Comparison of ENCODE assay signal across 9 cellular contexts in genomic region chr17:8922451-8922850, GRCh38. TPM values are rescaled to one million over a fixed set of nuclear protein-coding genes. Genes with fewer than 3 reads are reported as not detected.
A peak's percentile ranks its signal among the peaks of the same experiment; 100 is the strongest.
DNase-seq lines count a peak whose midpoint lies in the region; ATAC-seq and TF ChIP-seq lines count a peak whose summit lies in the region.
"Had no signal": no experiment of that assay in that cellular context is flagged by ENCODE, and none has a peak within 500 bp of the region (broad histone marks: within the 10 kb centered on the region; RNA-seq: fewer than 3 reads in every experiment).

No MANE protein-coding gene starts in this region.

- DNase-seq in A172 (ENCODE audit: low spot score) (peak; percentile 90), HS-5 (ENCODE audit: low read depth) (peak; percentile 98), amniotic stem cell (lab: John Stamatoyannopoulos, UW) (peak; percentile 20), left lung (no peak), endodermal cell (no peak), iPS-NIHi7 (ENCODE audit: extremely low spot score) (no peak)
- DNase-seq in central memory CD4-positive, alpha-beta T cell = no peak
- DNase-seq: DND-41 had no signal

- intact Hi-C loops in left lung (cut with DNase I) = no loop called here

- H3K27ac ChIP-seq in left lung (peak overlapping the region; percentile 75 to 94), endodermal cell (ENCODE audit: low read depth, low read length) (no peak overlapping the region)

- peaks cover 9% of the 10 kb centered on the region for H3K27me3 Mint-ChIP-seq in endodermal cell (ENCODE audit: insufficient read depth)

- H3K9me3 ChIP-seq in left lung (peaks cover 0 to 13% of the 10 kb centered on the region in 2 donors), endodermal cell (ENCODE audit: control insufficient read depth, low read length) (peaks cover 19% of the 10 kb centered on the region)

- H3K27ac Mint-ChIP-seq in endodermal cell = no peak overlapping the region

- H3K9ac ChIP-seq in endodermal cell (ENCODE audit: extremely low read depth, low read length, poor library complexity, severe bottlenecking) = no peak overlapping the region

- H3K36me3 ChIP-seq in left lung (no peaks in the 10 kb centered on the region), endodermal cell (ENCODE audit: control insufficient read depth, insufficient read depth, low read length) (no peaks in the 10 kb centered on the region)

- no peak overlapping the region for H3K4me3 Mint-ChIP-seq in endodermal cell

- TF ChIP-seq CTCF in left lung (IDR thresholded peaks at IDR 0.05) = no peak
- no peak for TF ChIP-seq CTCF in endodermal cell (conservative IDR thresholded peaks at IDR 0.05)

- H3K27me3 ChIP-seq in left lung = peaks cover 0 to 10% of the 10 kb centered on the region in 2 donors
- no peaks in the 10 kb centered on the region for H3K27me3 ChIP-seq in endodermal cell (ENCODE audit: control insufficient read depth, insufficient read depth, low read length, poor library complexity, severe bottlenecking)

- WGBS in endodermal cell (ENCODE audit: insufficient coverage in 1 of 2, insufficient read length in 1 of 2), 2 experiments = 90 to 91% methylated on average over 5 to 6 of the region's 6 CpGs

- H3K4me3 ChIP-seq in left lung (no peak overlapping the region), endodermal cell (ENCODE audit: low read length) (no peak overlapping the region)

- peak; percentile 78 for ATAC-seq in left lung
- no peak for ATAC-seq in GM19455 (IDR thresholded peaks at IDR 0.05; ENCODE audit: unreplicated experiment)

- peaks cover 26% of the 10 kb centered on the region for H3K9me3 Mint-ChIP-seq in endodermal cell

- no peaks in the 10 kb centered on the region for H3K4me1 Mint-ChIP-seq in endodermal cell

- peaks cover 0 to 56% of the 10 kb centered on the region in 2 donors for H3K4me1 ChIP-seq in left lung
- H3K4me1 ChIP-seq in endodermal cell (ENCODE audit: control insufficient read depth, insufficient read depth, low read length) = no peaks in the 10 kb centered on the region

- no peaks in the 10 kb centered on the region for H3K36me3 Mint-ChIP-seq in endodermal cell (ENCODE audit: low read depth)

RNA-seq across cellular contexts. Expression of gene PIK3R5, which starts 43.1 kb away (rescaled TPM):
- 0.14 TPM in 1 of 2 replicates, not detected in the other for total RNA-seq in A172 (2014; rRNA removed; shearing (Covaris generic))
- total RNA-seq in left lung (10 to 100 TPM; 19.4 to 84.8 TPM), endodermal cell (10 to 100 TPM; 10.4 to 37.0 TPM)
- polyA plus RNA-seq in endodermal cell (2013, experiment 1 of 2) = 8.8 TPM
- 8.0 TPM for polyA plus RNA-seq in endodermal cell (2013, experiment 2 of 2)

RNA-seq across cellular contexts. Expression of gene PIK3R6, which starts 55.0 kb away (rescaled TPM):
- not detected in 2 replicates for total RNA-seq in A172 (2014; rRNA removed; shearing (Covaris generic))
- 1 to 10 TPM; 1.8 to 2.4 TPM for total RNA-seq in left lung
- total RNA-seq in endodermal cell = 1 to 10 TPM; 2.1 to 2.5 TPM
- polyA plus RNA-seq in endodermal cell (2013, experiment 1 of 2) = 0.25 TPM
- 0.17 TPM for polyA plus RNA-seq in endodermal cell (2013, experiment 2 of 2)

Comparison
In these comparisons a context has a peak if more than half of its experiments do, and no peak if none do; other contexts are left out.
1. DNase-seq: peak in A172 (single experiment), HS-5 (single experiment) and amniotic stem cell (single experiment); none in left lung (0 of 2), endodermal cell (single experiment), iPS-NIHi7 (single experiment) and central memory CD4-positive, alpha-beta T cell (single experiment).